Comparison of ENCODE assay signal across 9 cellular contexts in genomic region chr3:13301295-13301987, GRCh38.
DNase-seq lines count a peak whose midpoint lies in the region; ATAC-seq lines count a peak whose summit lies in the region.
"Had no signal": no experiment of that assay in that cellular context is flagged by ENCODE, and none has a peak within 500 bp of the region (broad histone marks: within the 10 kb centered on the region; RNA-seq: fewer than 3 reads in every experiment).

No MANE protein-coding gene starts in this region.

- H3K9me3 ChIP-seq in Karpas-422 (ENCODE audit: low read length) (no peaks in the 10 kb centered on the region), mesodermal cell (ENCODE audit: control insufficient read depth, low read length) (no peaks in the 10 kb centered on the region)

- H3K9me3 Mint-ChIP-seq in immature natural killer cell: no peaks in the 10 kb centered on the region
- H3K9me3 Mint-ChIP-seq: CD4-positive, CD25-positive, alpha-beta regulatory T cell had no signal

- H3K4me3 ChIP-seq in Karpas-422 (ENCODE audit: low read length): no peak overlapping the region
- no peak overlapping the region for H3K4me3 ChIP-seq in mesodermal cell (ENCODE audit: extremely low read depth, insufficient read depth, low read length, poor library complexity, severe bottlenecking)

- no peaks in the 10 kb centered on the region for H3K27me3 ChIP-seq in Karpas-422 (ENCODE audit: low read length)

- no peaks in the 10 kb centered on the region for H3K36me3 Mint-ChIP-seq in immature natural killer cell
- H3K36me3 Mint-ChIP-seq: CD4-positive, CD25-positive, alpha-beta regulatory T cell had no signal

- H3K27me3 Mint-ChIP-seq in immature natural killer cell (ENCODE audit: low read depth in 3 of 3): peaks cover 3 to 12% (median 11%) of the 10 kb centered on the region in 3 donors

- peak overlapping the region; percentile 44 for H3K4me2 ChIP-seq in Karpas-422 (ENCODE audit: low read depth, low read length, poor library complexity, severe bottlenecking)

- ATAC-seq in GM19467 (IDR thresholded peaks at IDR 0.05; ENCODE audit: unreplicated experiment) (no peak), GM21381 (IDR thresholded peaks at IDR 0.05; ENCODE audit: unreplicated experiment) (no peak)

- H3K4me1 Mint-ChIP-seq in immature natural killer cell: no peaks in the 10 kb centered on the region

- no peaks in the 10 kb centered on the region for H3K9me2 ChIP-seq in Karpas-422 (replicated peaks; ENCODE audit: insufficient read depth, low read length)

- WGBS in mesodermal cell (ENCODE audit: insufficient coverage in 2 of 2), 2 experiments: 13 to 43% methylated on average over 5 to 6 of the region's 13 CpGs

- H3K36me3 ChIP-seq in Karpas-422 (ENCODE audit: insufficient read depth, low read length) (no peaks in the 10 kb centered on the region), mesodermal cell (ENCODE audit: control insufficient read depth, insufficient read depth, low read length) (no peaks in the 10 kb centered on the region)

- no peak overlapping the region for H3K27ac Mint-ChIP-seq in immature natural killer cell

- peaks cover 13% of the 10 kb centered on the region for H3K79me2 ChIP-seq in Karpas-422 (ENCODE audit: low read length)

- H2AFZ ChIP-seq in Karpas-422 (ENCODE audit: low read length): no peak overlapping the region

- no peaks in the 10 kb centered on the region for H4K20me1 ChIP-seq in Karpas-422 (ENCODE audit: insufficient read depth, low read depth, low read length)

- DNase-seq in NK-92 treated with Interleukin-12 subunit alpha and Interleukin-12 subunit beta, amount 100 ng/mL, for 24 hours (lab: John Stamatoyannopoulos, UW): peak; percentile 41
- DNase-seq in NK-92 (lab: John Stamatoyannopoulos, UW; ENCODE audit: unreplicated experiment): no peak
- peak; percentile 89 for DNase-seq in Karpas-422
- peak; percentile 14 for DNase-seq in amniotic epithelial cell (ENCODE audit: low read depth)
- DNase-seq in immature natural killer cell: no peak

- H3K9ac ChIP-seq in Karpas-422 (ENCODE audit: low read length): peak overlapping the region; percentile 40

- H3K4me3 Mint-ChIP-seq in immature natural killer cell: no peak overlapping the region
- H3K4me3 Mint-ChIP-seq: CD4-positive, CD25-positive, alpha-beta regulatory T cell had no signal

- H3K27ac ChIP-seq in Karpas-422 (ENCODE audit: low read length) (peak overlapping the region; percentile 94), mesodermal cell (ENCODE audit: low read depth, low read length, severe bottlenecking) (peak overlapping the region; percentile 89)

- H3K4me1 ChIP-seq in Karpas-422 (ENCODE audit: low read length) (peaks cover 57% of the 10 kb centered on the region), mesodermal cell (ENCODE audit: control insufficient read depth, insufficient read depth, low read length, poor library complexity, severe bottlenecking) (peaks cover 46% of the 10 kb centered on the region)

Comparison
In these comparisons a context has a peak if more than half of its experiments do, and no peak if none do; other contexts are left out.
1. DNase-seq: peak in NK-92 treated with Interleukin-12 subunit alpha and Interleukin-12 subunit beta, amount 100 ng/mL, for 24 hours (single experiment), Karpas-422 (single experiment) and amniotic epithelial cell (single experiment); none in NK-92 (single experiment) and immature natural killer cell (0 of 3).